ENCODE assay signal across 20 cellular contexts in genomic region chr12:96883571-96883970, GRCh38. TPM values are rescaled to one million over a fixed set of nuclear protein-coding genes. Genes with fewer than 3 reads are reported as not detected.
DNase-seq lines count a peak whose midpoint lies in the region; ATAC-seq and TF ChIP-seq lines count a peak whose summit lies in the region.
"Had no signal": no experiment of that assay in that cellular context is flagged by ENCODE, and none has a peak within 500 bp of the region (broad histone marks: within the 10 kb centered on the region; RNA-seq: fewer than 3 reads in every experiment).

No MANE protein-coding gene starts in this region.

- no peak overlapping the region for H2AK9ac ChIP-seq in IMR-90 (replicated peaks; ENCODE audit: low read depth, low read length, poor library complexity)

- no TSS peak for BruUV-seq in IMR-90 (replicated peaks; lab: Mats Ljungman, UMichigan)

- no peaks in the 10 kb centered on the region for H3K36me3 Mint-ChIP-seq in activated T-cell treated with anti-CD3 and anti-CD28 coated beads, Interleukin-2, amount 50 U/mL, for 4 hours (ENCODE audit: insufficient read depth)

- no peaks in the 10 kb centered on the region for H3K4me1 Mint-ChIP-seq in activated T-cell treated with anti-CD3 and anti-CD28 coated beads, Interleukin-2, amount 50 U/mL, for 4 hours (ENCODE audit: low read depth)

- H3K4me3 ChIP-seq in IMR-90 (ENCODE audit: insufficient read depth, low read depth, low read length) (no peak overlapping the region), fibroblast of the aortic adventitia (ENCODE audit: low read depth, low read length) (no peak overlapping the region), left ventricle myocardium inferior (no peak overlapping the region)
- H3K4me3 ChIP-seq: GM23338 had no signal

- H3K9me3 Mint-ChIP-seq in activated T-cell treated with anti-CD3 and anti-CD28 coated beads, Interleukin-2, amount 50 U/mL, for 4 hours, result peaks cover 3% of the 10 kb centered on the region
- H3K9me3 Mint-ChIP-seq: GM23338 had no signal

- H4K5ac ChIP-seq in IMR-90 (ENCODE audit: low read depth, low read length), result no peak overlapping the region

- no peaks in the 10 kb centered on the region for H3K27me3 ChIP-seq in IMR-90 (ENCODE audit: control insufficient read depth, insufficient read depth, low read length)
- no peaks in the 10 kb centered on the region for H3K27me3 ChIP-seq in left ventricle myocardium inferior (ENCODE audit: low read depth)

- no peaks in the 10 kb centered on the region for H4K20me1 ChIP-seq in IMR-90 (ENCODE audit: insufficient read depth, low read length)

- H3K23ac ChIP-seq in IMR-90 (ENCODE audit: low read depth, low read length), result no peak overlapping the region

- H2BK120ac ChIP-seq in IMR-90 (ENCODE audit: low read depth, low read length), result no peak overlapping the region

- TF ChIP-seq CTCF in IMR-90 (conservative IDR thresholded peaks at IDR 0.05; ENCODE audit: low read depth, low read length) (no peak), fibroblast of the aortic adventitia (IDR thresholded peaks at IDR 0.05; ENCODE audit: insufficient read depth, low read length) (no peak), left ventricle myocardium inferior (IDR thresholded peaks at IDR 0.05; ENCODE audit: borderline replicate concordance) (no peak)

- H2BK5ac ChIP-seq in IMR-90 (ENCODE audit: low read depth, low read length, poor library complexity, severe bottlenecking), result no peak overlapping the region

- H3K79me1 ChIP-seq in IMR-90 (ENCODE audit: low read depth in 1 of 2, low read length in 2 of 2), result no peaks in the 10 kb centered on the region

- H3K4me3 Mint-ChIP-seq in activated T-cell treated with anti-CD3 and anti-CD28 coated beads, Interleukin-2, amount 50 U/mL, for 4 hours, result no peak overlapping the region
- H3K4me3 Mint-ChIP-seq: CD4-positive, alpha-beta T cell; GM23338 had no signal

- no peak overlapping the region for H4K8ac ChIP-seq in IMR-90 (ENCODE audit: low read depth in 2 of 2, low read length in 2 of 2)

- H2AFZ ChIP-seq in IMR-90 (replicated peaks; ENCODE audit: low read length, poor library complexity), result no peak overlapping the region
- H2AFZ ChIP-seq: GM23338 had no signal

- H3K4me1 ChIP-seq in IMR-90 (ENCODE audit: control insufficient read depth, insufficient read depth, low read length) (peaks cover 8% of the 10 kb centered on the region), left ventricle myocardium inferior (peaks cover 5% of the 10 kb centered on the region)

- no peaks in the 10 kb centered on the region for H3K9me3 ChIP-seq in IMR-90 (ENCODE audit: control insufficient read depth, insufficient read depth, low read length)
- H3K9me3 ChIP-seq in left ventricle myocardium inferior (replicated peaks), result no peaks in the 10 kb centered on the region
- H3K9me3 ChIP-seq: Caco-2, SK-N-SH had no signal

- H3K27me3 Mint-ChIP-seq in activated T-cell treated with anti-CD3 and anti-CD28 coated beads, Interleukin-2, amount 50 U/mL, for 4 hours (ENCODE audit: low read depth), result no peaks in the 10 kb centered on the region

- H3K14ac ChIP-seq in IMR-90 (replicated peaks; ENCODE audit: low read depth, low read length), result no peak overlapping the region

- H3K9ac ChIP-seq in IMR-90 (ENCODE audit: low read depth, low read length), result no peak overlapping the region
- H3K9ac ChIP-seq: SK-N-SH had no signal

- H3K4ac ChIP-seq in IMR-90 (ENCODE audit: low read depth, low read length), result no peak overlapping the region

- H3K56ac ChIP-seq in IMR-90 (ENCODE audit: extremely low read depth, insufficient read depth, low read length), result no peak overlapping the region

- H3K4me2 ChIP-seq in IMR-90 (ENCODE audit: low read depth, low read length), result no peak overlapping the region; the same call in 1 of the 2 replicates
- H3K4me2 ChIP-seq: GM23338, SK-N-SH had no signal

- H3K9me1 ChIP-seq in IMR-90 (ENCODE audit: insufficient read depth, low read length), result peaks cover 7% of the 10 kb centered on the region

- peak; percentile 8; the same call in 1 of the 2 replicates for ATAC-seq in IMR-90 (ENCODE audit: low read depth)
- ATAC-seq in activated T-cell treated with anti-CD3 and anti-CD28 coated beads, Interleukin-2, amount 50 U/mL, for 4 hours, result no peak
- ATAC-seq: GM23338 had no signal

- POLR2A ChIA-PET in IMR-90 (lab: Charles Lee; ENCODE audit: unreplicated experiment), result interaction anchor here (0.6 kb wide), 1 partner anchor 49 kb away, joined by 3 read pairs; no protein-coding TSS in a partner anchor

- no peak overlapping the region for H2BK20ac ChIP-seq in IMR-90 (ENCODE audit: low read depth, low read length)

- H3K18ac ChIP-seq in IMR-90 (ENCODE audit: low read depth, low read length), result no peak overlapping the region

- no peak overlapping the region for H2AK5ac ChIP-seq in IMR-90 (ENCODE audit: low read depth, low read length)

- intact Hi-C loops in IMR-90 (cut with micrococcal nuclease) (no loop called here), left ventricle myocardium inferior (cut with micrococcal nuclease) (no loop called here)

- TF ChIP-seq POLR2A in IMR-90 (IDR thresholded peaks at IDR 0.05; ENCODE audit: low read depth, low read length), result no peak

- TF ChIP-seq RAD21 in IMR-90 (IDR thresholded peaks at IDR 0.05; ENCODE audit: low read length), result no peak

- CTCF ChIA-PET in IMR-90 (lab: Yijun Ruan, JAX), result no interaction called here

- no peak overlapping the region for H2BK15ac ChIP-seq in IMR-90 (ENCODE audit: low read depth, low read length)

- dilution Hi-C loops in IMR-90 (cut with HindIII; ENCODE audit: low sequenced_read_pairs, unreplicated experiment), result no loop called here

- no CpG with 5 or more reads among the region's 4 CpGs for WGBS in IMR-90 (ENCODE audit: extremely low coverage in 2 of 2, insufficient read length in 1 of 2), 2 experiments

- H3K27ac ChIP-seq in IMR-90 (ENCODE audit: insufficient read depth, low read length), result no peak overlapping the region
- no peak overlapping the region for H3K27ac ChIP-seq in left ventricle myocardium inferior (replicated peaks)

- DNase-seq in EH (ENCODE audit: low read depth), result peak; percentile 50
- peak; percentile 61 for DNase-seq in IMR-90
- peak; percentile 43 for DNase-seq in amniotic epithelial cell (ENCODE audit: low read depth)
- peak; percentile 20 for DNase-seq in fibroblast of the aortic adventitia (ENCODE audit: low read depth)
- no peak for DNase-seq in activated T-cell treated with anti-CD3 and anti-CD28 coated beads, Interleukin-2, amount 50 U/mL, for 4 hours
- no peak for DNase-seq in activated CD4-positive, CD25-positive, alpha-beta regulatory T cell (lab: John Stamatoyannopoulos, UW)
- no peak for DNase-seq in left ventricle myocardium inferior
- no peak for DNase-seq in NCI-H510A treated with DMSO at 0.1 percent for 48 hours (lab: John Stamatoyannopoulos, UW)
- DNase-seq: Caco-2; CD4-positive, alpha-beta T cell; GF-D8; MM.1S; NCI-H1092; NCI-H1436 treated with DMSO at 0.1 percent for 48 hours; NCI-H2029; NCI-H748 treated with DMSO at 0.1 percent for 48 hours; NK-92 treated with Interleukin-12 subunit alpha and Interleukin-12 subunit beta, amount 100 ng/mL, for 24 hours; Right ventricle myocardium superior; SK-N-SH had no signal

- H3K36me3 ChIP-seq in IMR-90 (ENCODE audit: control insufficient read depth, insufficient read depth, low read length) (no peaks in the 10 kb centered on the region), left ventricle myocardium inferior (no peaks in the 10 kb centered on the region)

- in situ Hi-C loops in IMR-90 (cut with MboI; ENCODE audit: low sequenced_read_pairs), result no loop called here

- H4K91ac ChIP-seq in IMR-90 (ENCODE audit: insufficient read depth, low read depth, low read length), result no peak overlapping the region

TF ChIP-seq in IMR-90, 13 proteins besides CTCF, POLR2A, EP300 and RAD21:
- TF ChIP-seq CHD1 (IDR thresholded peaks at IDR 0.05; ENCODE audit: low read depth, low read length) (no peak), RFX5 (IDR thresholded peaks at IDR 0.05; ENCODE audit: low read depth, low read length) (no peak), MAZ (IDR thresholded peaks at IDR 0.05; ENCODE audit: borderline replicate concordance, low read depth, low read length) (no peak), USF2 (IDR thresholded peaks at IDR 0.05; ENCODE audit: low read depth, low read length) (no peak)
TF ChIP-seq in IMR-90: peak in this region for 0.

RNA-seq across cellular contexts. Expression of gene NEDD1, which starts 23.5 kb away (rescaled TPM):
- total RNA-seq in IMR-90 (2012; rRNA removed) (48.0 and 60.5 TPM in 2 replicates), fibroblast of the aortic adventitia (ENCODE audit: low replicate concordance) (13.7 and 45.4 TPM in 2 replicates), left ventricle myocardium inferior (15.2 TPM)
- polyA plus RNA-seq in IMR-90 (2012; rRNA removed), result 8.1 and 10.0 TPM in 2 replicates
- polyA plus RNA-seq in IMR-90 (2012; cell fraction: cytosol; rRNA removed), result 1.4 and 1.7 TPM in 2 replicates
- polyA plus RNA-seq in IMR-90 (2012; cell fraction: nucleus; rRNA removed; ENCODE audit: low replicate concordance), result 0.87 and 6.3 TPM in 2 replicates
- total RNA-seq in activated T-cell treated with anti-CD3 and anti-CD28 coated beads, Interleukin-2, amount 50 U/mL, for 4 hours, result 10 to 100 TPM; 25.0 to 27.1 (median 25.2) TPM

Comparison
In these comparisons a context has a peak if more than half of its experiments do, and no peak if none do; other contexts are left out.
1. DNase-seq: peak in EH (single experiment), IMR-90 (single experiment), amniotic epithelial cell (single experiment) and fibroblast of the aortic adventitia (single experiment); none in activated T-cell treated with anti-CD3 and anti-CD28 coated beads, Interleukin-2, amount 50 U/mL, for 4 hours (single experiment), activated CD4-positive, CD25-positive, alpha-beta regulatory T cell (0 of 4), left ventricle myocardium inferior (single experiment) and NCI-H510A treated with DMSO at 0.1 percent for 48 hours (single experiment).